10 cellular contexts compared by ENCODE assay signal in the genomic region with DNA sequence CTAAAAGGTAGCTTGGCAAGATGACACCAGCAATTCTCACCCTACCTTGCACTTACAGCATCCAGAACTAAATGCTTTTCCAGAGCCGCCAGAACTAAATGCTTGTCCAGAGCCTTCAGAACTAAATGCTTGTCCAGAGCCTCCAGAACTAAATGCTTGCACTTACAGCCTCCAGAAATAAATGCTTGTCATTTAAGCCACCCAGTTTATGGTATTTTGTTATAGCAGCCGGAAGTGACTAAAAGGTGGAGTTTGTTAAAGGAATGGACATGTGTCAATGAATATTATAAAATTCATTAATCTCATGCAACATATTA.
DNase-seq lines count a peak whose midpoint lies in the region; TF ChIP-seq lines count a peak whose summit lies in the region.
"Had no signal": no experiment of that assay in that cellular context is flagged by ENCODE, and none has a peak within 500 bp of the region (broad histone marks: within the 10 kb centered on the region; RNA-seq: fewer than 3 reads in every experiment).

No MANE protein-coding gene starts in this region.

- H3K9me3 ChIP-seq in AG04450 (ENCODE audit: control insufficient read depth, insufficient read depth, low read length) = no peaks in the 10 kb centered on the region
- no peaks in the 10 kb centered on the region for H3K9me3 ChIP-seq in muscle layer of duodenum (ENCODE audit: control insufficient read depth in 1 of 2, low read length in 2 of 2)
- H3K9me3 ChIP-seq: adrenal gland, transverse colon had no signal

- H3K4me1 Mint-ChIP-seq in brain = peaks cover 29% of the 10 kb centered on the region

- peak overlapping the region in 2 of 5 experiments; percentile 96 to 97 for H3K27ac Mint-ChIP-seq in brain

- CTCF ChIA-PET in AG04450 (lab: Charles Lee) = no interaction called here

- H3K27ac ChIP-seq in AG04450 (ENCODE audit: low read depth, low read length) = no peak overlapping the region
- H3K27ac ChIP-seq in muscle layer of duodenum (ENCODE audit: low read length) = no peak overlapping the region
- H3K27ac ChIP-seq: adrenal gland, transverse colon had no signal

- H3K9me3 Mint-ChIP-seq in brain = peaks cover 0 to 16% (median 6%) of the 10 kb centered on the region in 5 experiments

- TF ChIP-seq CTCF in AG04450 (IDR thresholded peaks at IDR 0.05; ENCODE audit: low read depth, low read length) = no peak
- no peak for TF ChIP-seq CTCF in HFF-Myc (IDR thresholded peaks at IDR 0.05; ENCODE audit: low read depth, low read length, missing control alignments)
- TF ChIP-seq CTCF in brain (conservative IDR thresholded peaks at IDR 0.05) = no peak

- peaks cover 0 to 17% of the 10 kb centered on the region in 2 donors for H3K4me1 ChIP-seq in muscle layer of duodenum (ENCODE audit: control insufficient read depth in 1 of 2, insufficient read depth in 2 of 2, low read length in 2 of 2)

- no peaks in the 10 kb centered on the region for H3K36me3 Mint-ChIP-seq in brain

- H3K4me3 ChIP-seq in AG04450 (ENCODE audit: low read depth, low read length) (peak overlapping the region; percentile 57), HFF-Myc (replicated peaks; ENCODE audit: low read depth, low read length) (peak overlapping the region; percentile 40), muscle layer of duodenum (ENCODE audit: low read depth in 1 of 2, low read length in 2 of 2) (peak overlapping the region; percentile 49 to 60)

- peaks cover 25% of the 10 kb centered on the region for H3K27me3 Mint-ChIP-seq in brain

- no peak for DNase-seq in AG04450 (ENCODE audit: low read depth, low spot score)
- no peak for DNase-seq in HFF-Myc (ENCODE audit: extremely low read depth, low read depth)
- DNase-seq in stimulated activated CD4-positive, alpha-beta T cell treated with anti-CD3 and anti-CD28 coated beads, Interleukin-4, amount 100 ng/mL, for 4 hours = no peak
- no peak for DNase-seq in NCI-H146 treated with DMSO at 0.1 percent for 48 hours (lab: John Stamatoyannopoulos, UW; ENCODE audit: unreplicated experiment)
- DNase-seq in activated CD8-positive, alpha-beta memory T cell treated with anti-CD3 and anti-CD28 coated beads, Interleukin-2, amount 50 U/mL, for 4 hours = no peak
- no peak for DNase-seq in NCI-H2029 (lab: John Stamatoyannopoulos, UW)
- DNase-seq: adrenal gland, transverse colon had no signal

- H3K36me3 ChIP-seq in muscle layer of duodenum (ENCODE audit: control insufficient read depth in 1 of 2, insufficient read depth in 2 of 2, low read length in 2 of 2) = no peaks in the 10 kb centered on the region
- H3K36me3 ChIP-seq: adrenal gland, transverse colon had no signal

- POLR2A ChIA-PET in AG04450 (lab: Yijun Ruan, JAX) = no interaction called here

- H3K4me3 Mint-ChIP-seq in brain = peak overlapping the region; percentile 88 to 96 (median 92)

- H3K27me3 ChIP-seq in AG04450 (ENCODE audit: control insufficient read depth, insufficient read depth, low read length) = peaks cover 9% of the 10 kb centered on the region
- peaks cover 17% of the 10 kb centered on the region for H3K27me3 ChIP-seq in muscle layer of duodenum (ENCODE audit: low read depth, low read length)
